ENCODE assay signal across 8 cellular contexts in genomic region chr19:45927565-45928261, GRCh38. TPM values are rescaled to one million over a fixed set of nuclear protein-coding genes. Genes with fewer than 3 reads are reported as not detected.
A peak's percentile ranks its signal among the peaks of the same experiment; 100 is the strongest.
DNase-seq lines count a peak whose midpoint lies in the region; ATAC-seq and TF ChIP-seq lines count a peak whose summit lies in the region.

No MANE protein-coding gene starts in this region.

- no peaks in the 10 kb centered on the region for H3K27me3 ChIP-seq in CD8-positive, alpha-beta memory T cell (ENCODE audit: insufficient read depth, low read length, poor library complexity, severe bottlenecking)
- H3K27me3 ChIP-seq in SK-N-SH (ENCODE audit: insufficient read depth) (no peaks in the 10 kb centered on the region), uterus (no peaks in the 10 kb centered on the region)

- peak overlapping the region; percentile 34; the same call in 1 of the 2 replicates for H3K9ac ChIP-seq in SK-N-SH

- peak; percentile 35; the same call in 1 of the 2 replicates for TF ChIP-seq RAD21 in SK-N-SH (IDR thresholded peaks at IDR 0.05; ENCODE audit: low read length)

- no peak overlapping the region for H3K27ac ChIP-seq in CD8-positive, alpha-beta memory T cell (ENCODE audit: low read depth, low read length)
- no peak overlapping the region for H3K27ac ChIP-seq in SK-N-SH (ENCODE audit: low read depth in 2 of 2, low read length in 1 of 2)
- no peak overlapping the region for H3K27ac ChIP-seq in uterus

- no peaks in the 10 kb centered on the region for H3K36me3 Mint-ChIP-seq in CD8-positive, alpha-beta memory T cell
- no peaks in the 10 kb centered on the region for H3K36me3 Mint-ChIP-seq in progenitor cell of endocrine pancreas (ENCODE audit: insufficient read depth)

- H4K20me1 ChIP-seq in SK-N-SH (ENCODE audit: insufficient read depth), result no peaks in the 10 kb centered on the region

- no peak for TF ChIP-seq POLR2A in uterus (IDR thresholded peaks at IDR 0.05)

- DNase-seq in CD8-positive, alpha-beta memory T cell, result peak; percentile 80 to 93 (median 84)
- peak; percentile 96 for DNase-seq in NCI-H1105 treated with DMSO at 0.1 percent for 48 hours (lab: John Stamatoyannopoulos, UW)
- DNase-seq in SK-N-SH, result peak; percentile 97
- peak; percentile 86 for DNase-seq in activated naive CD4-positive, alpha-beta T cell treated with anti-CD3 and anti-CD28 coated beads, Interleukin-2, amount 50 U/mL, for 16 hours
- peak; percentile 94 for DNase-seq in cardiac septum (ENCODE audit: low spot score)
- DNase-seq in progenitor cell of endocrine pancreas (ENCODE audit: low spot score, unreplicated experiment), result peak; percentile 86
- DNase-seq in uterus, result peak; percentile 89 to 93

- H3K36me3 ChIP-seq in CD8-positive, alpha-beta memory T cell (ENCODE audit: insufficient read depth, low read length), result no peaks in the 10 kb centered on the region
- H3K36me3 ChIP-seq in SK-N-SH (replicated peaks in 1 of 2; ENCODE audit: control insufficient read depth in 1 of 2, insufficient read depth in 2 of 2, low read length in 1 of 2) (no peaks in the 10 kb centered on the region), uterus (no peaks in the 10 kb centered on the region)

- WGBS in SK-N-SH (ENCODE audit: low lambda C conversion rate), result 14% methylated on average over 28 of the region's 33 CpGs

- H3F3A ChIP-seq in SK-N-SH (replicated peaks; ENCODE audit: insufficient read depth), result no peaks in the 10 kb centered on the region

- peak overlapping the region in 2 of 8 donors; percentile 19 to 43 for H3K27ac Mint-ChIP-seq in CD8-positive, alpha-beta memory T cell
- H3K27ac Mint-ChIP-seq in progenitor cell of endocrine pancreas, result no peak overlapping the region

- H3K79me2 ChIP-seq in SK-N-SH (ENCODE audit: insufficient read depth), result no peaks in the 10 kb centered on the region

- peaks cover 5 to 11% (median 10%) of the 10 kb centered on the region in 3 donors for H3K4me1 Mint-ChIP-seq in CD8-positive, alpha-beta memory T cell
- peaks cover 3% of the 10 kb centered on the region for H3K4me1 Mint-ChIP-seq in progenitor cell of endocrine pancreas (ENCODE audit: low read depth)

- peak overlapping the region; percentile 53; the same call in 1 of the 2 replicates for H2AFZ ChIP-seq in SK-N-SH (ENCODE audit: low read depth)

- H3K9me3 Mint-ChIP-seq in CD8-positive, alpha-beta memory T cell, result no peaks in the 10 kb centered on the region
- H3K9me3 Mint-ChIP-seq in progenitor cell of endocrine pancreas (ENCODE audit: low read depth), result no peaks in the 10 kb centered on the region

- H3K9me2 ChIP-seq in SK-N-SH, result no peaks in the 10 kb centered on the region

- no peak; the same call in 1 of the 2 replicates for TF ChIP-seq CTCF in SK-N-SH (IDR thresholded peaks at IDR 0.05)
- peak; percentile 18 for TF ChIP-seq CTCF in progenitor cell of endocrine pancreas (IDR thresholded peaks at IDR 0.05; ENCODE audit: unreplicated experiment)
- peak in 2 of 4 experiments; percentile 19 to 35 for TF ChIP-seq CTCF in uterus (IDR thresholded peaks at IDR 0.05)

- intact Hi-C loops in cardiac septum (cut with DNase I), result loop anchor here (5.0 kb wide), 1 partner anchor 90 kb away; no protein-coding TSS in a partner anchor
- intact Hi-C loops in uterus (cut with DNase I; ENCODE audit: low total_unique reads), result no loop called here

- peaks cover 9% of the 10 kb centered on the region for H3K4me1 ChIP-seq in CD8-positive, alpha-beta memory T cell (ENCODE audit: insufficient read depth, low read length)
- peaks cover 0 to 5% of the 10 kb centered on the region in 2 experiments; a peak in 1 of 4 replicates for H3K4me1 ChIP-seq in SK-N-SH (ENCODE audit: control insufficient read depth in 1 of 2, insufficient read depth in 2 of 2, low read depth in 1 of 2, low read length in 1 of 2)
- H3K4me1 ChIP-seq in uterus, result no peaks in the 10 kb centered on the region

- peak overlapping the region; percentile 53; the same call in 1 of the 2 replicates for H3K4me2 ChIP-seq in SK-N-SH

- POLR2A ChIA-PET in CD8-positive, alpha-beta memory T cell (lab: Charles Lee), result no interaction called here
- POLR2A ChIA-PET in SK-N-SH (lab: Yijun Ruan, JAX), result no interaction called here

- no peak overlapping the region for H3K4me3 ChIP-seq in CD8-positive, alpha-beta memory T cell (ENCODE audit: low read length)
- H3K4me3 ChIP-seq in SK-N-SH (ENCODE audit: low read depth in 2 of 2, low read length in 1 of 2) (peak overlapping the region in 1 of 2 experiments; percentile 33; a peak in 3 of 4 replicates), uterus (no peak overlapping the region)

- H3K9me3 ChIP-seq in CD8-positive, alpha-beta memory T cell (ENCODE audit: low read length), result no peaks in the 10 kb centered on the region
- no peaks in the 10 kb centered on the region for H3K9me3 ChIP-seq in SK-N-SH
- no peaks in the 10 kb centered on the region for H3K9me3 ChIP-seq in uterus

- no peak for TF ChIP-seq EP300 in SK-N-SH (IDR thresholded peaks at IDR 0.05; ENCODE audit: borderline replicate concordance in 1 of 2, low read depth in 1 of 2, low read length in 1 of 2)

- CTCF ChIA-PET in CD8-positive, alpha-beta memory T cell (lab: Charles Lee), result interaction anchor here (1.0 kb wide), 1 partner anchor 89 kb away, joined by 3 read pairs; no protein-coding TSS in a partner anchor
- CTCF ChIA-PET in SK-N-SH (lab: Yijun Ruan, JAX), result interaction anchor here (0.6 to 1.4 kb wide), 6 partner anchors 24 to 1557 kb away, joined by 3 to 8 read pairs (median 3); partner anchors contain the start of genes KPTN and QPCTL

- peak; percentile 70 for ATAC-seq in GM21447 (IDR thresholded peaks at IDR 0.05; ENCODE audit: unreplicated experiment)

- H3K27me3 Mint-ChIP-seq in CD8-positive, alpha-beta memory T cell, result peaks cover 3 to 13% of the 10 kb centered on the region in 2 donors
- peaks cover 35% of the 10 kb centered on the region for H3K27me3 Mint-ChIP-seq in progenitor cell of endocrine pancreas

- H3K4me3 Mint-ChIP-seq in CD8-positive, alpha-beta memory T cell, result peak overlapping the region in 5 of 7 donors; percentile 22 to 56 (median 51)
- H3K4me3 Mint-ChIP-seq in progenitor cell of endocrine pancreas (ENCODE audit: low read depth), result no peak overlapping the region

TF ChIP-seq in SK-N-SH, 30 proteins besides CTCF, POLR2A, EP300 and RAD21 (continues in another document):
- TF ChIP-seq TAF1 (IDR thresholded peaks at IDR 0.05; ENCODE audit: borderline replicate concordance, low read depth, low read length), result no peak
- TF ChIP-seq PBX3 (IDR thresholded peaks at IDR 0.05), result no peak
- peak; percentile 88 for TF ChIP-seq IRF3 (IDR thresholded peaks at IDR 0.05; ENCODE audit: low read depth, low read length)
- 0 out of 2 replicates have a peak, but pooled peaks have one; percentile 63 for TF ChIP-seq RCOR1 (IDR thresholded peaks at IDR 0.05; ENCODE audit: low read length)
- no peak for TF ChIP-seq TEAD4 (IDR thresholded peaks at IDR 0.05; ENCODE audit: borderline replicate concordance, insufficient read depth)
- peak; percentile 86 for TF ChIP-seq POLR2AphosphoS5 (IDR thresholded peaks at IDR 0.05; ENCODE audit: low read depth, low read length)
- TF ChIP-seq CHD2 (IDR thresholded peaks at IDR 0.05; ENCODE audit: low read length, partially characterized antibody), result peak; percentile 95

RNA-seq across cellular contexts. Expression of gene NANOS2, which starts 13.1 kb away (rescaled TPM):
- not detected for total RNA-seq in CD8-positive, alpha-beta memory T cell
- polyA plus RNA-seq in CD8-positive, alpha-beta memory T cell, result not detected
- polyA plus RNA-seq in SK-N-SH (2012; rRNA removed), result not detected in 2 replicates
- polyA plus RNA-seq in SK-N-SH (2012; cell fraction: cytosol; rRNA removed), result not detected in 2 replicates
- not detected in 2 replicates for polyA plus RNA-seq in SK-N-SH (2012; cell fraction: nucleus; rRNA removed)
- total RNA-seq in cardiac septum (not detected), progenitor cell of endocrine pancreas (not detected in 2 replicates), uterus (not detected)

RNA-seq across cellular contexts. Expression of gene MYPOP, which starts 25.3 kb away (rescaled TPM):
- 1 to 10 TPM; 4.9 to 5.8 TPM for total RNA-seq in CD8-positive, alpha-beta memory T cell
- 0.46 TPM for polyA plus RNA-seq in CD8-positive, alpha-beta memory T cell
- polyA plus RNA-seq in SK-N-SH (2012; rRNA removed), result 2.8 and 5.1 TPM in 2 replicates
- polyA plus RNA-seq in SK-N-SH (2012; cell fraction: cytosol; rRNA removed), result 3.2 and 4.8 TPM in 2 replicates
- 11.0 and 16.2 TPM in 2 replicates for polyA plus RNA-seq in SK-N-SH (2012; cell fraction: nucleus; rRNA removed)
- 10.3 TPM for total RNA-seq in cardiac septum
- 11.1 and 11.8 TPM in 2 replicates for total RNA-seq in progenitor cell of endocrine pancreas
- total RNA-seq in uterus, result 10 to 100 TPM in 1 of 4 donors, 1 to 10 TPM in 2, under 1 TPM in 1; 0.62 to 13.2 (median 2.8) TPM

RNA-seq across cellular contexts. Expression of gene IRF2BP1, which starts 41.8 kb away (rescaled TPM):
- 10 to 100 TPM; 17.9 to 18.6 TPM for total RNA-seq in CD8-positive, alpha-beta memory T cell
- polyA plus RNA-seq in CD8-positive, alpha-beta memory T cell, result 8.5 TPM
- polyA plus RNA-seq in SK-N-SH (2012; rRNA removed), result 11.8 and 16.8 TPM in 2 replicates
- polyA plus RNA-seq in SK-N-SH (2012; cell fraction: cytosol; rRNA removed), result 7.0 and 11.8 TPM in 2 replicates
- polyA plus RNA-seq in SK-N-SH (2012; cell fraction: nucleus; rRNA removed), result 12.2 and 14.1 TPM in 2 replicates
- total RNA-seq in cardiac septum, result 17.4 TPM
- total RNA-seq in progenitor cell of endocrine pancreas, result 30.4 and 35.0 TPM in 2 replicates
- total RNA-seq in uterus, result 10 to 100 TPM in 3 of 4 donors, 1 to 10 TPM in 1; 8.2 to 38.4 (median 23.3) TPM

RNA-seq across cellular contexts. Expression of gene NOVA2, which starts 46.0 kb away (rescaled TPM):
- not detected for total RNA-seq in CD8-positive, alpha-beta memory T cell
- polyA plus RNA-seq in CD8-positive, alpha-beta memory T cell, result not detected
- polyA plus RNA-seq in SK-N-SH (2012; rRNA removed), result 1.3 and 1.9 TPM in 2 replicates
- polyA plus RNA-seq in SK-N-SH (2012; cell fraction: cytosol; rRNA removed), result 1.7 and 2.1 TPM in 2 replicates
- 3.6 and 4.1 TPM in 2 replicates for polyA plus RNA-seq in SK-N-SH (2012; cell fraction: nucleus; rRNA removed)
- total RNA-seq in cardiac septum (5.9 TPM), progenitor cell of endocrine pancreas (0.44 and 0.53 TPM in 2 replicates), uterus (10 to 100 TPM in 1 of 4 donors, 1 to 10 TPM in 3; 1.5 to 17.6 (median 2.4) TPM)
